In genomic region chr7:50687096-50687495, GRCh38 we compare ENCODE assay signal across 16 cellular contexts.
"Had no signal": no experiment of that assay in that cellular context is flagged by ENCODE, and none has a peak within 500 bp of the region (broad histone marks: within the 10 kb centered on the region; RNA-seq: fewer than 3 reads in every experiment).

No MANE protein-coding gene starts in this region.

- H3K4me3 ChIP-seq: thyroid gland had no signal

- H3K4me1 ChIP-seq: parathyroid adenoma had no signal

- FAIRE-seq: keratinocyte had no signal

- H3K79me2 ChIP-seq: parathyroid adenoma had no signal

- H3K27ac ChIP-seq: parathyroid adenoma, thyroid gland had no signal

- H3K9ac ChIP-seq: parathyroid adenoma had no signal

- H3K27me3 ChIP-seq: thyroid gland had no signal

- H2AFZ ChIP-seq: parathyroid adenoma had no signal

- DNase-seq: activated CD4-positive, alpha-beta T cell treated with anti-CD3 and anti-CD28 coated beads for 36 hours; activated CD4-positive, alpha-beta T cell treated with anti-CD3 and anti-CD28 coated beads, Interleukin-2, amount 50 U/mL, for 48 hours; activated gamma-delta T cell treated with Interleukin-2 at 50 U/mL for 16 hours; activated T-cell treated with anti-CD3 and anti-CD28 coated beads for 4 hours; dermis blood vessel endothelial cell; effector memory CD4-positive, alpha-beta T cell; stimulated activated CD4-positive, alpha-beta T cell treated with anti-CD3 and anti-CD28 coated beads, Interleukin-12 subunit alpha, Interleukin-12 subunit beta, amount 100 ng/mL, for 4 hours; stimulated activated CD4-positive, alpha-beta T cell treated with anti-CD3 and anti-CD28 coated beads, Interleukin-1b, Interleukin-23, amount 100 ng/mL, for 48 hours; stimulated activated CD8-positive, alpha-beta memory T cell treated with anti-CD3 and anti-CD28 coated beads, Interleukin-4, amount 100 ng/mL, for 48 hours; stimulated activated naive CD4-positive, alpha-beta T cell; SW 1271; thyroid gland had no signal

- H3K36me3 ChIP-seq: thyroid gland had no signal

- H3K9me3 ChIP-seq: thyroid gland had no signal

- ATAC-seq: activated CD4-positive, alpha-beta T cell treated with anti-CD3 and anti-CD28 coated beads for 36 hours; natural killer cell treated with Interleukin-12 subunit alpha and Interleukin-12 subunit beta and Interleukin-15 and Interleukin-18, amount 100 ng/mL, for 72 hours; WTC11 had no signal
